ENCODE assay signal across 8 cellular contexts in genomic region chr4:182918044-182918607, GRCh38. TPM values are rescaled to one million over a fixed set of nuclear protein-coding genes. Genes with fewer than 3 reads are reported as not detected.
DNase-seq lines count a peak whose midpoint lies in the region; ATAC-seq and TF ChIP-seq lines count a peak whose summit lies in the region.

No MANE protein-coding gene starts in this region.

- H3K9me3 Mint-ChIP-seq in activated naive CD4-positive, alpha-beta T cell treated with anti-CD3 and anti-CD28 coated beads, Interleukin-2, amount 50 U/mL, for 72 hours: no peaks in the 10 kb centered on the region

- DNase-seq in cardiac muscle cell (ENCODE audit: low read depth in 1 of 2, low spot score in 1 of 2) (no peak), Right ventricle myocardium inferior (ENCODE audit: missing footprints) (no peak), kidney epithelial cell (ENCODE audit: low read depth) (no peak), tibial artery (no peak), dermis blood vessel endothelial cell (no peak), HPDE6-E6E7 (ENCODE audit: extremely low spot score) (no peak)
- DNase-seq in activated naive CD4-positive, alpha-beta T cell treated with anti-CD3 and anti-CD28 coated beads, Interleukin-2, amount 50 U/mL, for 72 hours (ENCODE audit: low spot score in 2 of 2): no peak

- ATAC-seq in Right ventricle myocardium inferior (no peak), HG03108 (IDR thresholded peaks at IDR 0.05; ENCODE audit: unreplicated experiment) (peak; percentile 13)
- peak in 1 of 2 donors; percentile 1 for ATAC-seq in activated naive CD4-positive, alpha-beta T cell treated with anti-CD3 and anti-CD28 coated beads, Interleukin-2, amount 50 U/mL, for 72 hours

- H3K4me1 ChIP-seq in cardiac muscle cell (ENCODE audit: low read depth) (no peaks in the 10 kb centered on the region), tibial artery (peaks cover 0 to 19% (median 12%) of the 10 kb centered on the region in 4 donors)

- intact Hi-C loops in Right ventricle myocardium inferior (cut with DNase I) (no loop called here), tibial artery (cut with DNase I; ENCODE audit: low total_unique reads) (loop anchor here (10.0 kb wide), 1 partner anchor 1737 kb away; no protein-coding TSS in a partner anchor)

- H3K27ac ChIP-seq in cardiac muscle cell: peak overlapping the region; percentile 80
- peak overlapping the region; percentile 92 to 95 for H3K27ac ChIP-seq in tibial artery

- H3K9me3 ChIP-seq in cardiac muscle cell (ENCODE audit: low read depth) (no peaks in the 10 kb centered on the region), tibial artery (no peaks in the 10 kb centered on the region)

- no peak for TF ChIP-seq CTCF in cardiac muscle cell (IDR thresholded peaks at IDR 0.05; ENCODE audit: low read depth, low read length)
- no peak for TF ChIP-seq CTCF in kidney epithelial cell (IDR thresholded peaks at IDR 0.05; ENCODE audit: insufficient read depth, low read length, poor library complexity, severe bottlenecking)
- TF ChIP-seq CTCF in tibial artery (IDR thresholded peaks at IDR 0.05): no peak

- H3K36me3 Mint-ChIP-seq in activated naive CD4-positive, alpha-beta T cell treated with anti-CD3 and anti-CD28 coated beads, Interleukin-2, amount 50 U/mL, for 72 hours: peaks cover 19 to 35% of the 10 kb centered on the region in 2 donors

- H3K36me3 ChIP-seq in cardiac muscle cell: peaks cover 4% of the 10 kb centered on the region
- H3K36me3 ChIP-seq in kidney epithelial cell (ENCODE audit: control insufficient read depth, insufficient read depth, low read length): no peaks in the 10 kb centered on the region
- H3K36me3 ChIP-seq in tibial artery: peaks cover 5 to 22% (median 16%) of the 10 kb centered on the region in 3 donors

- peak overlapping the region; percentile 49 for H3K4me3 ChIP-seq in cardiac muscle cell
- H3K4me3 ChIP-seq in kidney epithelial cell (ENCODE audit: low read depth, low read length): peak overlapping the region; percentile 70
- H3K4me3 ChIP-seq in tibial artery: peak overlapping the region; percentile 92

- H3K27me3 ChIP-seq in cardiac muscle cell (no peaks in the 10 kb centered on the region), kidney epithelial cell (ENCODE audit: control insufficient read depth, insufficient read depth, low read length) (no peaks in the 10 kb centered on the region), tibial artery (no peaks in the 10 kb centered on the region)

- peak overlapping the region; percentile 16 to 83 for H3K27ac Mint-ChIP-seq in activated naive CD4-positive, alpha-beta T cell treated with anti-CD3 and anti-CD28 coated beads, Interleukin-2, amount 50 U/mL, for 72 hours

RNA-seq across cellular contexts. Expression of gene DCTD, which starts 0.9 kb away (rescaled TPM):
- total RNA-seq in cardiac muscle cell: 55.4 and 67.1 TPM in 2 replicates
- 73.6 and 86.4 TPM in 2 replicates for polyA plus RNA-seq in cardiac muscle cell
- 44.1 TPM for total RNA-seq in Right ventricle myocardium inferior
- 100 to 1,000 TPM in 1 of 2 donors, 10 to 100 TPM in 1; 90.6 to 109 TPM for total RNA-seq in activated naive CD4-positive, alpha-beta T cell treated with anti-CD3 and anti-CD28 coated beads, Interleukin-2, amount 50 U/mL, for 72 hours
- total RNA-seq in kidney epithelial cell: 103 and 116 TPM in 2 replicates
- 77.3 and 107 TPM in 2 replicates for total RNA-seq in dermis blood vessel endothelial cell
